ENCODE assay signal across 1 cellular context in the genomic region with DNA sequence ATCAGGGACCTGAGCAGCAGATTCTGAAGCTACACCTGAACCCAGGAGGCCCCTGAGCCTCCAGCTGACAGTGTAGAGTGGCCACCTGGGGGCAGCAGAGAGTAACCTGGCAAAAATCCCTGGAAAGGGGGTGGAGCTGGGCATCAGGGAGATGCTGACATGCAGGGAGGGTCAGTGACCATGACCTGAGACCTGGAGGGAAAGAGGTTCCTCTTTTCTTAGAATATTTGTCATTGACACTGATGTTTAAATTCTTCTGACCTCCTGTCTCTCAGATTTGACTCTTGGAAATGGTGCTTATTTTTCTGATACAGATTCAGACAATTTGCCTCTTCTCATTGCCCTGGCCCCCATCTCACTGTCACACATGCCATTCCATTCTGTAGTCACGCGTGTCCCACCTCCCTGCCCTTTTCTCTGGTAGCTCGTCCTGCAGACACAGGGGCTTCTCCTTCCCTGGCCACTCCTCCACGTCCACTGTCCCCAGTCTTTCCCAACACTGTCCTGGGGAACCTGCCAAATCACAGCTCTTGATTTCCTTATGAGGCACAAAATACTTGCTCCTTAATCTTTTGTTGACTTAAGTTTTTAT.
TF ChIP-seq lines count a peak whose summit lies in the region.

No MANE protein-coding gene starts in this region.

TF ChIP-seq in K562, 482 proteins besides CTCF, POLR2A, EP300 and RAD21 (continued from another document and continues in another):
- TF ChIP-seq, protein P1, sequence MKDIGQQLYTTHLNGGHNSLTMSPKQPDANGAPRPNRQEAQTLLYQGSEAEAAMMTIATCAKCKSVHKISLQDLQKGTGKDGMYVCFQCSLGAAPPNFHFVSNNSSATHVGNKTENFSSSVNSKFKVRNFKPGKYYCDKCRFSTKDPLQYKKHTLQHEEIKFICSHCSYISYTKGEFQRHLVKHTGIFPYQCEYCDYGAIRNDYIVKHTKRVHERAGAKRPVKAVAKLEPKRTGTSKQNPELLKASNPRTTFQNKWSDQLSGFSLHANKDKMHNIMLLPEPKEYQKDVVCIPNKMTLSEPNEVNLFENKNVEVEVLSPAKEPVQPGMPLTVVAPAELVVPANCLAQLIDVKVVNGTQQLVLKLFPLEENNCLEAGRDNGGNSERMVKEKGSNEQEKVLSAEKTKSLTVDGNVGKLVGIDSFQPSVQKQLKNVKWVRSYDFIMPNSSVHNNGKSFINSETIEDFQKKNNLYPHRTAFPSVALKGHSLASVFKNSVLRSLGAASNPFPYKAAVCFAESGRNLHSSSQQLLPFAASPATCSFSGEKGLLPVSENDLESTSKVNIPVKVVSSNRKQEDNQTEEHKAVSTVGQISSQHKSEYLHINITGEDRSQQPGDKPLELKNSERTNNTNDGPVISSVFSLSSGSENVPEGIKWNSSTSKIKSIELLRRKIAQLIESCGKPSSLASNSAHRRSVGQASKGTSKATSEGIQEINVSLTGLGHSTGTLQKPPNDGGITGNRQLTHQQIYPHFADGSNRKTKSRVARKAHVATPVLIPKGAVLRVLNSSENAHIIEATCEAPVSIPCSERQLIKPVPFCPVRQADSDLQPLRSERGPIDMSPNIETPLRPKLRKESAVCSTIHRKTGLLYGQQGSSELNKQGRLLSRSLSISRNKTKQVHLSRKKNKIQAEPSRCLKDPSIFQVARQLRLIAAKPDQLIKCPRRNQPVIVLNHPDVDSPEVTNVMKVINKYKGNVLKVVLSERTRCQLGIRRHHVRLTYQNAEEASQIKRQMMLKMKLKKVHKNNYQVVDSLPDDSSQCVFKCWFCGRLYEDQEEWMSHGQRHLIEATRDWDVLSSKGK (CRISPR knock-in tag; IDR thresholded peaks at IDR 0.05): no peak
- TF ChIP-seq CEBPB (tag; IDR thresholded peaks at IDR 0.05): no peak
- no peak for TF ChIP-seq RFX7 (CRISPR knock-in tag; IDR thresholded peaks at IDR 0.05)
- TF ChIP-seq KAT2B (IDR thresholded peaks at IDR 0.05; ENCODE audit: low read depth, low read length): no peak
- no peak for TF ChIP-seq ZNF239 (CRISPR knock-in tag; IDR thresholded peaks at IDR 0.05)
- TF ChIP-seq, protein P2, sequence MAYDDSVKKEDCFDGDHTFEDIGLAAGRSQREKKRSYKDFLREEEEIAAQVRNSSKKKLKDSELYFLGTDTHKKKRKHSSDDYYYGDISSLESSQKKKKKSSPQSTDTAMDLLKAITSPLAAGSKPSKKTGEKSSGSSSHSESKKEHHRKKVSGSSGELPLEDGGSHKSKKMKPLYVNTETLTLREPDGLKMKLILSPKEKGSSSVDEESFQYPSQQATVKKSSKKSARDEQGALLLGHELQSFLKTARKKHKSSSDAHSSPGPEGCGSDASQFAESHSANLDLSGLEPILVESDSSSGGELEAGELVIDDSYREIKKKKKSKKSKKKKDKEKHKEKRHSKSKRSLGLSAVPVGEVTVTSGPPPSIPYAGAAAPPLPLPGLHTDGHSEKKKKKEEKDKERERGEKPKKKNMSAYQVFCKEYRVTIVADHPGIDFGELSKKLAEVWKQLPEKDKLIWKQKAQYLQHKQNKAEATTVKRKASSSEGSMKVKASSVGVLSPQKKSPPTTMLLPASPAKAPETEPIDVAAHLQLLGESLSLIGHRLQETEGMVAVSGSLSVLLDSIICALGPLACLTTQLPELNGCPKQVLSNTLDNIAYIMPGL (CRISPR knock-in tag; IDR thresholded peaks at IDR 0.05): peak; percentile 67; the same call in 1 of the 2 replicates
- no peak for TF ChIP-seq E2F3 (CRISPR knock-in tag; IDR thresholded peaks at IDR 0.05)
- TF ChIP-seq, protein P3, sequence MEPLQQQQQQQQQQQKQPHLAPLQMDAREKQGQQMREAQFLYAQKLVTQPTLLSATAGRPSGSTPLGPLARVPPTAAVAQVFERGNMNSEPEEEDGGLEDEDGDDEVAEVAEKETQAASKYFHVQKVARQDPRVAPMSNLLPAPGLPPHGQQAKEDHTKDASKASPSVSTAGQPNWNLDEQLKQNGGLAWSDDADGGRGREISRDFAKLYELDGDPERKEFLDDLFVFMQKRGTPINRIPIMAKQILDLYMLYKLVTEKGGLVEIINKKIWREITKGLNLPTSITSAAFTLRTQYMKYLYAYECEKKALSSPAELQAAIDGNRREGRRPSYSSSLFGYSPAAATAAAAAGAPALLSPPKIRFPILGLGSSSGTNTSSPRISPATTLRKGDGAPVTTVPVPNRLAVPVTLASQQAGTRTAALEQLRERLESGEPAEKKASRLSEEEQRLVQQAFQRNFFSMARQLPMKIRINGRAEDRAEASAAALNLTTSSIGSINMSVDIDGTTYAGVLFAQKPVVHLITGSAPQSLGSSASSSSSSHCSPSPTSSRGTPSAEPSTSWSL (CRISPR knock-in tag; IDR thresholded peaks at IDR 0.05; ENCODE audit: borderline replicate concordance): no peak
- TF ChIP-seq DPF2 (IDR thresholded peaks at IDR 0.05): no peak
- TF ChIP-seq TAF15 (IDR thresholded peaks at IDR 0.05; ENCODE audit: low read depth, low read length): no peak
- peak; percentile 56; the same call in 1 of the 2 replicates for TF ChIP-seq TCF7 (IDR thresholded peaks at IDR 0.05; ENCODE audit: borderline replicate concordance)
- peak; percentile 86 for TF ChIP-seq JUND (IDR thresholded peaks at IDR 0.05; ENCODE audit: borderline replicate concordance, low read depth, low read length)
- no peak for TF ChIP-seq JUND (tag; IDR thresholded peaks at IDR 0.05; ENCODE audit: borderline replicate concordance, low read depth, low read length)
- no peak for TF ChIP-seq MIER1 (IDR thresholded peaks at IDR 0.05; ENCODE audit: low read depth)
- TF ChIP-seq POLR2AphosphoS5 (IDR thresholded peaks at IDR 0.05; ENCODE audit: control insufficient read depth, insufficient read depth, low read depth, low read length): no peak
- TF ChIP-seq ETV1 (tag; conservative IDR thresholded peaks at IDR 0.05; ENCODE audit: low read depth): no peak
- no peak for TF ChIP-seq POLR3G (IDR thresholded peaks at IDR 0.05; ENCODE audit: extremely low read depth, insufficient read length, insufficient replicate concordance)
- no peak for TF ChIP-seq KDM1A (IDR thresholded peaks at IDR 0.05)
- no peak for TF ChIP-seq SOX6 (IDR thresholded peaks at IDR 0.05)
- no peak for TF ChIP-seq ZKSCAN3 (CRISPR knock-in tag; IDR thresholded peaks at IDR 0.05)
- TF ChIP-seq, protein P4, sequence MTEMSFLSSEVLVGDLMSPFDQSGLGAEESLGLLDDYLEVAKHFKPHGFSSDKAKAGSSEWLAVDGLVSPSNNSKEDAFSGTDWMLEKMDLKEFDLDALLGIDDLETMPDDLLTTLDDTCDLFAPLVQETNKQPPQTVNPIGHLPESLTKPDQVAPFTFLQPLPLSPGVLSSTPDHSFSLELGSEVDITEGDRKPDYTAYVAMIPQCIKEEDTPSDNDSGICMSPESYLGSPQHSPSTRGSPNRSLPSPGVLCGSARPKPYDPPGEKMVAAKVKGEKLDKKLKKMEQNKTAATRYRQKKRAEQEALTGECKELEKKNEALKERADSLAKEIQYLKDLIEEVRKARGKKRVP (CRISPR knock-in tag; IDR thresholded peaks at IDR 0.05): no peak
- TF ChIP-seq NRF1 (conservative IDR thresholded peaks at IDR 0.05 in 1 of 2, IDR thresholded peaks at IDR 0.05 in 1 of 2): no peak
- TF ChIP-seq ZNF134 (CRISPR knock-in tag; conservative IDR thresholded peaks at IDR 0.05): no peak
- TF ChIP-seq NONO (IDR thresholded peaks at IDR 0.05; ENCODE audit: low read depth in 2 of 2, low read length in 1 of 2): peak in 1 of 2 experiments; percentile 56; a peak in 1 of 4 replicates
- TF ChIP-seq NFE2L1 (tag; IDR thresholded peaks at IDR 0.05; ENCODE audit: borderline replicate concordance, low read depth): no peak
- no peak for TF ChIP-seq ZNF584 (CRISPR knock-in tag; IDR thresholded peaks at IDR 0.05; ENCODE audit: low read depth)
- TF ChIP-seq, protein P5, sequence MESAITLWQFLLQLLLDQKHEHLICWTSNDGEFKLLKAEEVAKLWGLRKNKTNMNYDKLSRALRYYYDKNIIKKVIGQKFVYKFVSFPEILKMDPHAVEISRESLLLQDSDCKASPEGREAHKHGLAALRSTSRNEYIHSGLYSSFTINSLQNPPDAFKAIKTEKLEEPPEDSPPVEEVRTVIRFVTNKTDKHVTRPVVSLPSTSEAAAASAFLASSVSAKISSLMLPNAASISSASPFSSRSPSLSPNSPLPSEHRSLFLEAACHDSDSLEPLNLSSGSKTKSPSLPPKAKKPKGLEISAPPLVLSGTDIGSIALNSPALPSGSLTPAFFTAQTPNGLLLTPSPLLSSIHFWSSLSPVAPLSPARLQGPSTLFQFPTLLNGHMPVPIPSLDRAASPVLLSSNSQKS (CRISPR knock-in tag; IDR thresholded peaks at IDR 0.05): no peak
- no peak for TF ChIP-seq ZSCAN29 (IDR thresholded peaks at IDR 0.05)
- TF ChIP-seq ZNF444 (CRISPR knock-in tag; IDR thresholded peaks at IDR 0.05): no peak
- TF ChIP-seq KLF10 (CRISPR knock-in tag; IDR thresholded peaks at IDR 0.05): no peak
- TF ChIP-seq ARID2 (IDR thresholded peaks at IDR 0.05): no peak
- peak; percentile 62 for TF ChIP-seq CEBPG (CRISPR knock-in tag; IDR thresholded peaks at IDR 0.05)
- no peak for TF ChIP-seq CEBPG (tag; conservative IDR thresholded peaks at IDR 0.05 in 1 of 2, IDR thresholded peaks at IDR 0.05 in 1 of 2)
- no peak for TF ChIP-seq NUFIP1 (IDR thresholded peaks at IDR 0.05; ENCODE audit: partially characterized antibody)
- TF ChIP-seq, protein P6, sequence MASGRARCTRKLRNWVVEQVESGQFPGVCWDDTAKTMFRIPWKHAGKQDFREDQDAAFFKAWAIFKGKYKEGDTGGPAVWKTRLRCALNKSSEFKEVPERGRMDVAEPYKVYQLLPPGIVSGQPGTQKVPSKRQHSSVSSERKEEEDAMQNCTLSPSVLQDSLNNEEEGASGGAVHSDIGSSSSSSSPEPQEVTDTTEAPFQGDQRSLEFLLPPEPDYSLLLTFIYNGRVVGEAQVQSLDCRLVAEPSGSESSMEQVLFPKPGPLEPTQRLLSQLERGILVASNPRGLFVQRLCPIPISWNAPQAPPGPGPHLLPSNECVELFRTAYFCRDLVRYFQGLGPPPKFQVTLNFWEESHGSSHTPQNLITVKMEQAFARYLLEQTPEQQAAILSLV (tag; IDR thresholded peaks at IDR 0.05): no peak
- TF ChIP-seq, protein P7, sequence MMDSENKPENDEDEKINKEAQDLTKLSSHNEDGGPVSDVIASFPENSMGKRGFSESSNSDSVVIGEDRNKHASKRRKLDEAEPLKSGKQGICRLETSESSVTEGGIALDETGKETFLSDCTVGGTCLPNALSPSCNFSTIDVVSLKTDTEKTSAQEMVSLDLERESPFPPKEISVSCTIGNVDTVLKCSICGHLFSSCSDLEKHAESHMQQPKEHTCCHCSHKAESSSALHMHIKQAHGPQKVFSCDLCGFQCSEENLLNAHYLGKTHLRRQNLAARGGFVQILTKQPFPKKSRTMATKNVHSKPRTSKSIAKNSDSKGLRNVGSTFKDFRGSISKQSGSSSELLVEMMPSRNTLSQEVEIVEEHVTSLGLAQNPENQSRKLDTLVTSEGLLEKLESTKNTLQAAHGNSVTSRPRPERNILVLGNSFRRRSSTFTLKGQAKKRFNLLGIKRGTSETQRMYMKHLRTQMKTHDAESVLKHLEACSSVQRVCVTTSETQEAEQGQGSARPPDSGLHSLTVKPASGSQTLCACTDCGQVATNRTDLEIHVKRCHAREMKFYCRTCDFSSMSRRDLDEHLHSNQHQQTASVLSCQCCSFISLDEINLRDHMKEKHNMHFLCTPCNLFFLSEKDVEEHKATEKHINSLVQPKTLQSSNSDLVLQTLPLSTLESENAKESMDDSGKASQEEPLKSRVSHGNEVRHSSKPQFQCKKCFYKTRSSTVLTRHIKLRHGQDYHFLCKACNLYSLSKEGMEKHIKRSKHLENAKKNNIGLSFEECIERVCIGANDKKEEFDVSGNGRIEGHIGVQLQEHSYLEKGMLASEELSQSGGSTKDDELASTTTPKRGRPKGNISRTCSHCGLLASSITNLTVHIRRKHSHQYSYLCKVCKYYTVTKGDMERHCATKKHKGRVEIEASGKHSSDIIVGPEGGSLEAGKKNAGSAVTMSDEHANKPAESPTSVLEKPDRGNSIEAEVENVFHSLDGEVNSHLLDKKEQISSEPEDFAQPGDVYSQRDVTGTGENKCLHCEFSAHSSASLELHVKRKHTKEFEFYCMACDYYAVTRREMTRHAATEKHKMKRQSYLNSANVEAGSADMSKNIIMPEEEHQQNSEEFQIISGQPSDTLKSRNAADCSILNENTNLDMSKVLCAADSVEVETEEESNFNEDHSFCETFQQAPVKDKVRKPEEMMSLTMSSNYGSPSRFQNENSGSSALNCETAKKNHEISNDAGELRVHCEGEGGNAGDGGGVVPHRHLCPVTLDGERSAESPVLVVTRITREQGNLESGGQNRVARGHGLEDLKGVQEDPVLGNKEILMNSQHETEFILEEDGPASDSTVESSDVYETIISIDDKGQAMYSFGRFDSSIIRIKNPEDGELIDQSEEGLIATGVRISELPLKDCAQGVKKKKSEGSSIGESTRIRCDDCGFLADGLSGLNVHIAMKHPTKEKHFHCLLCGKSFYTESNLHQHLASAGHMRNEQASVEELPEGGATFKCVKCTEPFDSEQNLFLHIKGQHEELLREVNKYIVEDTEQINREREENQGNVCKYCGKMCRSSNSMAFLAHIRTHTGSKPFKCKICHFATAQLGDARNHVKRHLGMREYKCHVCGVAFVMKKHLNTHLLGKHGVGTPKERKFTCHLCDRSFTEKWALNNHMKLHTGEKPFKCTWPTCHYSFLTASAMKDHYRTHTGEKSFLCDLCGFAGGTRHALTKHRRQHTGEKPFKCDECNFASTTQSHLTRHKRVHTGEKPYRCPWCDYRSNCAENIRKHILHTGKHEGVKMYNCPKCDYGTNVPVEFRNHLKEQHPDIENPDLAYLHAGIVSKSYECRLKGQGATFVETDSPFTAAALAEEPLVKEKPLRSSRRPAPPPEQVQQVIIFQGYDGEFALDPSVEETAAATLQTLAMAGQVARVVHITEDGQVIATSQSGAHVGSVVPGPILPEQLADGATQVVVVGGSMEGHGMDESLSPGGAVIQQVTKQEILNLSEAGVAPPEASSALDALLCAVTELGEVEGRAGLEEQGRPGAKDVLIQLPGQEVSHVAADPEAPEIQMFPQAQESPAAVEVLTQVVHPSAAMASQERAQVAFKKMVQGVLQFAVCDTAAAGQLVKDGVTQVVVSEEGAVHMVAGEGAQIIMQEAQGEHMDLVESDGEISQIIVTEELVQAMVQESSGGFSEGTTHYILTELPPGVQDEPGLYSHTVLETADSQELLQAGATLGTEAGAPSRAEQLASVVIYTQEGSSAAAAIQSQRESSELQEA (IDR thresholded peaks at IDR 0.05; ENCODE audit: low read depth): no peak
- no peak for TF ChIP-seq HIVEP1 (CRISPR knock-in tag; IDR thresholded peaks at IDR 0.05)
